ENCODE assay signal across 21 cellular contexts in the genomic region with DNA sequence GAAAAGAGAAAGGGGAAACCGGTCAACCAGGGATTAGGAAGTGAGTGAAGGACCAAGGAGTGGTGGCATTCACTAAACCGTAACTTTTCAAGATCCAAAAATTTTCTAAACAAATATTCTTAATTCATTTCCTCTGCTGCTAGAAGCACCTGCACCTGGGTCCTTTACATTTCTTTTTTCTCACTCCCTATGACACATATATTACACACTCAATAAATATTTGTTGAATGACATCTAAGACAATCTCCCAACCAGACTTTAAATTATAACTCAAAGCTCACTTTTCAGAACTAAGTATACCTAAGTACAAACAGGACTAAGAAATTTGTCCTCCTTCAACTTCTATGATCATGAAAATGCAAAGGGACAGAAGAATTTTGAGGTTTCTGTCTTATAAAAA. TPM values are rescaled to one million over a fixed set of nuclear protein-coding genes. Genes with fewer than 3 reads are reported as not detected.
DNase-seq lines count a peak whose midpoint lies in the region; ATAC-seq and TF ChIP-seq lines count a peak whose summit lies in the region.
"Had no signal": no experiment of that assay in that cellular context is flagged by ENCODE, and none has a peak within 500 bp of the region (broad histone marks: within the 10 kb centered on the region; RNA-seq: fewer than 3 reads in every experiment).

No MANE protein-coding gene starts in this region.

- H3K4me3 Mint-ChIP-seq in activated naive CD4-positive, alpha-beta T cell treated with anti-CD3 and anti-CD28 coated beads, Interleukin-2, amount 50 U/mL, for 24 hours = no peak overlapping the region
- H3K4me3 Mint-ChIP-seq in stimulated activated naive B cell treated with anti-CD40 and anti-IgM and Interleukin-4, amounts not matched to agents 10 μg/mL and 1 μg/mL and 100 μg/mL, for 72 hours = no peak overlapping the region
- H3K4me3 Mint-ChIP-seq: CD8-positive, alpha-beta T cell had no signal

- no peaks in the 10 kb centered on the region for H3K27me3 Mint-ChIP-seq in activated naive CD4-positive, alpha-beta T cell treated with anti-CD3 and anti-CD28 coated beads, Interleukin-2, amount 50 U/mL, for 24 hours
- H3K27me3 Mint-ChIP-seq in stimulated activated naive B cell treated with anti-CD40 and anti-IgM and Interleukin-4, amounts not matched to agents 10 μg/mL and 1 μg/mL and 100 μg/mL, for 72 hours = no peaks in the 10 kb centered on the region

- POLR2A ChIA-PET in HEK293T (lab: Yijun Ruan, JAX) = no interaction called here

- H3K9me3 Mint-ChIP-seq in activated naive CD4-positive, alpha-beta T cell treated with anti-CD3 and anti-CD28 coated beads, Interleukin-2, amount 50 U/mL, for 24 hours = no peaks in the 10 kb centered on the region
- no peaks in the 10 kb centered on the region for H3K9me3 Mint-ChIP-seq in stimulated activated naive B cell treated with anti-CD40 and anti-IgM and Interleukin-4, amounts not matched to agents 10 μg/mL and 1 μg/mL and 100 μg/mL, for 72 hours
- H3K9me3 Mint-ChIP-seq: CD8-positive, alpha-beta T cell had no signal

- no peaks in the 10 kb centered on the region for H3K27me3 ChIP-seq in RWPE2 (ENCODE audit: insufficient read depth, poor library complexity, severe bottlenecking)
- H3K27me3 ChIP-seq: SJSA1 had no signal

- no peak overlapping the region for H3K27ac ChIP-seq in RWPE2 (ENCODE audit: poor library complexity, severe bottlenecking)
- H3K27ac ChIP-seq: SJSA1 had no signal

- TF ChIP-seq CTCF in RWPE2 (IDR thresholded peaks at IDR 0.05; ENCODE audit: poor library complexity, severe bottlenecking) (no peak), epithelial cell of esophagus (IDR thresholded peaks at IDR 0.05; ENCODE audit: insufficient read depth, low read depth, low read length, missing control alignments) (no peak)

- CTCF ChIA-PET in HEK293T (lab: Yijun Ruan, JAX) = no interaction called here

- H3K4me3 ChIP-seq in RWPE2 (ENCODE audit: severe bottlenecking) = no peak overlapping the region
- no peak overlapping the region for H3K4me3 ChIP-seq in epithelial cell of esophagus (ENCODE audit: low read length)
- H3K4me3 ChIP-seq: GM12878, SJSA1 had no signal

- ATAC-seq in RWPE2 (ENCODE audit: low read depth) (peak; percentile 50; the same call in 1 of the 3 replicates), GM18873 (IDR thresholded peaks at IDR 0.05; ENCODE audit: low FRiP score, unreplicated experiment) (no peak)
- no peak for ATAC-seq in stimulated activated naive B cell treated with anti-CD40 and anti-IgM and Interleukin-4, amounts not matched to agents 10 μg/mL and 1 μg/mL and 100 μg/mL, for 72 hours (replicated peaks)
- ATAC-seq: CD8-positive, alpha-beta T cell had no signal

- H3K36me3 ChIP-seq in RWPE2 (ENCODE audit: low read depth) = peaks cover 85% of the 10 kb centered on the region

- peak overlapping the region; percentile 48 for H3K27ac Mint-ChIP-seq in activated naive CD4-positive, alpha-beta T cell treated with anti-CD3 and anti-CD28 coated beads, Interleukin-2, amount 50 U/mL, for 24 hours
- H3K27ac Mint-ChIP-seq in stimulated activated naive B cell treated with anti-CD40 and anti-IgM and Interleukin-4, amounts not matched to agents 10 μg/mL and 1 μg/mL and 100 μg/mL, for 72 hours = peak overlapping the region; percentile 14
- H3K27ac Mint-ChIP-seq: CD8-positive, alpha-beta T cell had no signal

- no peak for DNase-seq in activated naive CD4-positive, alpha-beta T cell treated with anti-CD3 and anti-CD28 coated beads, Interleukin-2, amount 50 U/mL, for 16 hours
- DNase-seq in RWPE2 (ENCODE audit: low spot score) (no peak), epithelial cell of esophagus (ENCODE audit: low read depth) (peak; percentile 22), HEK293T (ENCODE audit: extremely low spot score) (no peak), HT-29 (ENCODE audit: low spot score) (no peak)
- no peak for DNase-seq in stimulated activated naive B cell treated with anti-CD40 and anti-IgM and Interleukin-4, amounts not matched to agents 10 μg/mL and 1 μg/mL and 100 μg/mL, for 72 hours
- DNase-seq: Calu3; CD8-positive, alpha-beta T cell; EL; KBM-7; NCI-H1417; NCI-H187; NCI-H2107; NCI-H2227 treated with DMSO at 0.1 percent for 48 hours; NCI-H510A treated with DMSO at 0.1 percent for 48 hours; NCI-H774 had no signal

- no peaks in the 10 kb centered on the region for H3K9me3 ChIP-seq in RWPE2 (ENCODE audit: severe bottlenecking)
- H3K9me3 ChIP-seq: SJSA1 had no signal

- H3K36me3 Mint-ChIP-seq in activated naive CD4-positive, alpha-beta T cell treated with anti-CD3 and anti-CD28 coated beads, Interleukin-2, amount 50 U/mL, for 24 hours = peaks cover 35% of the 10 kb centered on the region
- peaks cover 32 to 60% of the 10 kb centered on the region in 2 donors for H3K36me3 Mint-ChIP-seq in stimulated activated naive B cell treated with anti-CD40 and anti-IgM and Interleukin-4, amounts not matched to agents 10 μg/mL and 1 μg/mL and 100 μg/mL, for 72 hours

- H3K4me1 Mint-ChIP-seq in activated naive CD4-positive, alpha-beta T cell treated with anti-CD3 and anti-CD28 coated beads, Interleukin-2, amount 50 U/mL, for 24 hours = no peaks in the 10 kb centered on the region
- H3K4me1 Mint-ChIP-seq in stimulated activated naive B cell treated with anti-CD40 and anti-IgM and Interleukin-4, amounts not matched to agents 10 μg/mL and 1 μg/mL and 100 μg/mL, for 72 hours = peaks cover 20 to 31% of the 10 kb centered on the region in 2 donors

- H3K4me1 ChIP-seq in RWPE2 (ENCODE audit: insufficient read depth, poor library complexity, severe bottlenecking) = peaks cover 4% of the 10 kb centered on the region
- H3K4me1 ChIP-seq: SJSA1 had no signal

TF ChIP-seq in HEK293T, 16 proteins besides CTCF, POLR2A, EP300 and RAD21:
- TF ChIP-seq ARNT (IDR thresholded peaks at IDR 0.05) (no peak), SUZ12 (IDR thresholded peaks at IDR 0.05) (no peak), HDGF (IDR thresholded peaks at IDR 0.05; ENCODE audit: borderline replicate concordance) (no peak), SP1 (IDR thresholded peaks at IDR 0.05) (no peak), NFRKB (IDR thresholded peaks at IDR 0.05) (no peak), FOXM1 (IDR thresholded peaks at IDR 0.05; ENCODE audit: borderline replicate concordance) (no peak), CTBP1 (IDR thresholded peaks at IDR 0.05; ENCODE audit: borderline replicate concordance) (no peak), FOXA1 (IDR thresholded peaks at IDR 0.05) (no peak), BHLHE40 (IDR thresholded peaks at IDR 0.05; ENCODE audit: borderline replicate concordance) (no peak)
- TF ChIP-seq, protein P1, sequence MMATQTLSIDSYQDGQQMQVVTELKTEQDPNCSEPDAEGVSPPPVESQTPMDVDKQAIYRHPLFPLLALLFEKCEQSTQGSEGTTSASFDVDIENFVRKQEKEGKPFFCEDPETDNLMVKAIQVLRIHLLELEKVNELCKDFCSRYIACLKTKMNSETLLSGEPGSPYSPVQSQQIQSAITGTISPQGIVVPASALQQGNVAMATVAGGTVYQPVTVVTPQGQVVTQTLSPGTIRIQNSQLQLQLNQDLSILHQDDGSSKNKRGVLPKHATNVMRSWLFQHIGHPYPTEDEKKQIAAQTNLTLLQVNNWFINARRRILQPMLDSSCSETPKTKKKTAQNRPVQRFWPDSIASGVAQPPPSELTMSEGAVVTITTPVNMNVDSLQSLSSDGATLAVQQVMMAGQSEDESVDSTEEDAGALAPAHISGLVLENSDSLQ (IDR thresholded peaks at IDR 0.05) = no peak

RNA-seq across cellular contexts. Expression of a gene that starts 11.1 kb away (rescaled TPM):
- total RNA-seq in HT-29 (2014; rRNA removed; shearing (Covaris generic)) = 3.7 and 5.3 TPM in 2 replicates

RNA-seq across cellular contexts. Expression of a gene that starts 38.4 kb away (rescaled TPM):
- total RNA-seq in HT-29 (2014; rRNA removed; shearing (Covaris generic)) = 34.0 and 40.2 TPM in 2 replicates

RNA-seq across cellular contexts. Expression of a gene that starts 48.8 kb away (rescaled TPM):
- 13.7 and 14.3 TPM in 2 replicates for total RNA-seq in HT-29 (2014; rRNA removed; shearing (Covaris generic))

RNA-seq across cellular contexts. Expression of a gene that starts 55.5 kb away (rescaled TPM):
- total RNA-seq in HT-29 (2014; rRNA removed; shearing (Covaris generic)) = not detected in 2 replicates
- total RNA-seq: Calu3; CD8-positive, alpha-beta T cell; GM12878; H4; SJSA1 had no signal
